Comparison of ENCODE assay signal across 17 cellular contexts in genomic region chr3:48748754-48749153, GRCh38. TPM values are rescaled to one million over a fixed set of nuclear protein-coding genes. Genes with fewer than 3 reads are reported as not detected.
A peak's percentile ranks its signal among the peaks of the same experiment; 100 is the strongest.
DNase-seq lines count a peak whose midpoint lies in the region; ATAC-seq and TF ChIP-seq lines count a peak whose summit lies in the region.
"Had no signal": no experiment of that assay in that cellular context is flagged by ENCODE, and none has a peak within 500 bp of the region (broad histone marks: within the 10 kb centered on the region; RNA-seq: fewer than 3 reads in every experiment).

No MANE protein-coding gene starts in this region.

- H3K27me3 ChIP-seq in suprapubic skin, result no peaks in the 10 kb centered on the region
- H3K27me3 ChIP-seq: neural progenitor cell had no signal

- TF ChIP-seq CTCF in suprapubic skin (IDR thresholded peaks at IDR 0.05), result no peak

- DNase-seq in NOMO-1 treated with dmso at 0.1 percent for 144 hours (lab: John Stamatoyannopoulos, UW; ENCODE audit: unreplicated experiment), result peak; percentile 72
- no peak for DNase-seq in Right ventricle myocardium superior
- DNase-seq in medulla oblongata (ENCODE audit: extremely low spot score), result peak; percentile 86
- DNase-seq in suprapubic skin (ENCODE audit: low spot score in 2 of 2), result no peak
- no peak for DNase-seq in NCI-H82 treated with DMSO at 0.1 percent for 48 hours (lab: John Stamatoyannopoulos, UW; ENCODE audit: unreplicated experiment)
- DNase-seq in AML-193 (lab: John Stamatoyannopoulos, UW), result no peak
- no peak for DNase-seq in iPS-NIHi7 (ENCODE audit: extremely low spot score)
- DNase-seq in HUDEP-2 (lab: John Stamatoyannopoulos, UW; ENCODE audit: unreplicated experiment in 76 of 76), result no peak
- DNase-seq: Caco-2; NCI-H1105; NCI-H2081 treated with DMSO at 0.1 percent for 48 hours; NCI-H510A; retina; stimulated activated naive B cell treated with anti-CD40 and anti-IgM and Interleukin-4, amounts not matched to agents 10 μg/mL and 1 μg/mL and 100 μg/mL, for 72 hours had no signal

- ATAC-seq in Right ventricle myocardium superior (ENCODE audit: poor library complexity), result peak; percentile 6
- ATAC-seq: activated CD4-positive, CD25-positive, alpha-beta regulatory T cell treated with anti-CD3 and anti-CD28 coated beads, Interleukin-2, amount 50 U/mL, for 24 hours; stimulated activated naive B cell treated with anti-CD40 and anti-IgM and Interleukin-4, amounts not matched to agents 10 μg/mL and 1 μg/mL and 100 μg/mL, for 72 hours had no signal

- no peak for TF ChIP-seq POLR2A in suprapubic skin (IDR thresholded peaks at IDR 0.05)

- intact Hi-C loops in Right ventricle myocardium superior (cut with DNase I), result no loop called here

- 91% methylated on average over 3 of the region's 3 CpGs for WGBS in suprapubic skin

- peaks cover 48% of the 10 kb centered on the region for H3K36me3 ChIP-seq in suprapubic skin
- H3K36me3 ChIP-seq: neural progenitor cell had no signal

- peak overlapping the region; percentile 84 for H3K27ac ChIP-seq in suprapubic skin
- H3K27ac ChIP-seq: neural progenitor cell had no signal

- TF ChIP-seq EP300 in suprapubic skin (IDR thresholded peaks at IDR 0.05), result no peak

- H3K4me3 ChIP-seq in suprapubic skin, result no peak overlapping the region
- H3K4me3 ChIP-seq: coronary artery, neural progenitor cell had no signal

- H3K4me1 ChIP-seq in suprapubic skin, result peaks cover 17% of the 10 kb centered on the region
- H3K4me1 ChIP-seq: Caco-2, neural progenitor cell had no signal

- H3K9me3 ChIP-seq in suprapubic skin, result no peaks in the 10 kb centered on the region
- H3K9me3 ChIP-seq: Caco-2 had no signal

RNA-seq across cellular contexts. Expression of gene IP6K2, which starts 31.7 kb away (rescaled TPM):
- total RNA-seq in Right ventricle myocardium superior (22.7 TPM), suprapubic skin (100 to 1,000 TPM; 169 to 269 (median 246) TPM)

Comparison
In these comparisons a context has a peak if more than half of its experiments do, and no peak if none do; other contexts are left out.
1. DNase-seq: peak in NOMO-1 treated with dmso at 0.1 percent for 144 hours (single experiment) and medulla oblongata (single experiment); none in Right ventricle myocardium superior (single experiment), suprapubic skin (0 of 2), NCI-H82 treated with DMSO at 0.1 percent for 48 hours (single experiment), AML-193 (0 of 2), iPS-NIHi7 (single experiment) and HUDEP-2 (0 of 76).